1 cellular context compared by ENCODE assay signal in the genomic region with DNA sequence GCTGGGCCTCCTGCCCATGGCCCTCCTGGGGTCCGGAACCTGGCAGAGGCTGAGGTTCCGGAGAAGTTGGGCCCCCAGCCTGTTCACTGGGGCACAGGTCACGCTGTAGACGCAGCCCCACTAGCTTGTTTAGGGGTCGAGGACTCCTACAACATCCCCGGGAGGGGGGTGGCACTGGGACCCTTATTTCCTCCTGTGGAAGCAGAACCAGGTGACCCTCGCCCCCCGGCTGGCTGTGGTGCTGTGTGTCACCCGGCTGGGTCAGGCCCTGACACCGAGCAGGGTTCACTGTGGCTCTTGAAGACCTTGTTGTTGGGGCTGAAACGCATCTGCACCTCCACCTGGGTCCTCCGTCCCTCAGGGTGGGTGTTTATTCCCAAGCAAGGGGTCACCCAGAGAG.
A peak's percentile ranks its signal among the peaks of the same experiment; 100 is the strongest.
TF ChIP-seq lines count a peak whose summit lies in the region.

No MANE protein-coding gene starts in this region.

TF ChIP-seq in HepG2, 621 proteins besides CTCF, POLR2A, EP300 and RAD21 (continued from another document):
- TF ChIP-seq, protein P1, sequence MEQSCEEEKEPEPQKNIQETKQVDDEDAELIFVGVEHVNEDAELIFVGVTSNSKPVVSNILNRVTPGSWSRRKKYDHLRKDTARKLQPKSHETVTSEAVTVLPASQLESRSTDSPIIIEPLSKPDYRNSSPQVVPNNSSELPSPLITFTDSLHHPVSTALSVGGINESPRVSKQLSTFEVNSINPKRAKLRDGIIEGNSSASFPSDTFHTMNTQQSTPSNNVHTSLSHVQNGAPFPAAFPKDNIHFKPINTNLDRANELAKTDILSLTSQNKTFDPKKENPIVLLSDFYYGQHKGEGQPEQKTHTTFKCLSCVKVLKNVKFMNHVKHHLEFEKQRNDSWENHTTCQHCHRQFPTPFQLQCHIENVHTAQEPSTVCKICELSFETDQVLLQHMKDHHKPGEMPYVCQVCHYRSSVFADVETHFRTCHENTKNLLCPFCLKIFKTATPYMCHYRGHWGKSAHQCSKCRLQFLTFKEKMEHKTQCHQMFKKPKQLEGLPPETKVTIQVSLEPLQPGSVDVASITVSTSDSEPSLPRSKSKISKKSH (CRISPR knock-in tag; IDR thresholded peaks at IDR 0.05; ENCODE audit: borderline replicate concordance), result 0 out of 2 replicates have a peak, but pooled peaks have one; percentile 30
- no peak for TF ChIP-seq IKZF4 (CRISPR knock-in tag; IDR thresholded peaks at IDR 0.05; ENCODE audit: borderline replicate concordance, low read depth, not compliant biosample characterization)
